ENCODE assay signal across 1 cellular context in the genomic region with DNA sequence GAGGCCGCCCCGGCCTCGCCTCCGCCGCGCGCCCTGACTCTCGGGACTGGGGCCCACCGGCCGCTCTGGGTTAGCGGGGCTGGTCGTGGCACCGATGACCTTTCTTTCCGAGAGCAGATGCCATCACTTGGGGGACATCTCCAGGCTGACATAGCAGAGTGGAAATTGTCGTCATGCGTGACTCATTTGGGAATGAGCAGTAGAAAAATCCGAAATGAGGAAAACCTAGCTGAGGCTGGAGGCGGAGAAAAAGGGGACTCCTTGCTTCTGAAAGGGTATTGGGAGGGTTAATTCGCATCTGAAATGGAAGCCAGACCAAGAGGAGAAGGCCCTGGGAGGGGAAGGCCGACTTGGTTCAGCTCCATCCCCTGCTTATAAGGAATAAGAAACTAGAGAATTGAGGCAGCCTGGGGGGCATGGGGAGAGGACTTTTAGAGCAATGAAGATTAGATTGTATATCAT.
TF ChIP-seq lines count a peak whose summit lies in the region.

No MANE protein-coding gene starts in this region.

TF ChIP-seq in SK-N-SH treated with all-trans-retinoic acid at 6 μM for 48 hours, 23 proteins besides CTCF, POLR2A, EP300 and RAD21 (continued from another document):
- TF ChIP-seq CSRNP3 (CRISPR knock-in tag; IDR thresholded peaks at IDR 0.05) (no peak), ZC3H10 (CRISPR knock-in tag; IDR thresholded peaks at IDR 0.05) (no peak)
- TF ChIP-seq, protein P1, sequence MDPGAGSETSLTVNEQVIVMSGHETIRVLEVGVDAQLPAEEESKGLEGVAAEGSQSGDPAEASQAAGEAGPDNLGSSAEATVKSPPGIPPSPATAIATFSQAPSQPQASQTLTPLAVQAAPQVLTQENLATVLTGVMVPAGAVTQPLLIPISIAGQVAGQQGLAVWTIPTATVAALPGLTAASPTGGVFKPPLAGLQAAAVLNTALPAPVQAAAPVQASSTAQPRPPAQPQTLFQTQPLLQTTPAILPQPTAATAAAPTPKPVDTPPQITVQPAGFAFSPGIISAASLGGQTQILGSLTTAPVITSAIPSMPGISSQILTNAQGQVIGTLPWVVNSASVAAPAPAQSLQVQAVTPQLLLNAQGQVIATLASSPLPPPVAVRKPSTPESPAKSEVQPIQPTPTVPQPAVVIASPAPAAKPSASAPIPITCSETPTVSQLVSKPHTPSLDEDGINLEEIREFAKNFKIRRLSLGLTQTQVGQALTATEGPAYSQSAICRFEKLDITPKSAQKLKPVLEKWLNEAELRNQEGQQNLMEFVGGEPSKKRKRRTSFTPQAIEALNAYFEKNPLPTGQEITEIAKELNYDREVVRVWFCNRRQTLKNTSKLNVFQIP (CRISPR knock-in tag; IDR thresholded peaks at IDR 0.05; ENCODE audit: borderline replicate concordance, low read depth), result no peak
TF ChIP-seq in SK-N-SH treated with all-trans-retinoic acid at 6 μM for 48 hours: peak in this region for 0.
